Comparison of ENCODE assay signal across 8 cellular contexts in genomic region chr19:33273881-33274662, GRCh38. TPM values are rescaled to one million over a fixed set of nuclear protein-coding genes. Genes with fewer than 3 reads are reported as not detected.
DNase-seq lines count a peak whose midpoint lies in the region; ATAC-seq and FAIRE-seq lines count a peak whose summit lies in the region.

No MANE protein-coding gene starts in this region.

- no peaks in the 10 kb centered on the region for H3K36me3 ChIP-seq in small intestine (ENCODE audit: control insufficient read depth in 2 of 2, insufficient read depth in 2 of 2, low read length in 2 of 2)

- POLR2A ChIA-PET in activated CD4-positive, alpha-beta memory T cell treated with anti-CD3 and anti-CD28 coated beads, Interleukin-2, amount 10 ng/mL, durations not matched to agents 7 days and 5 days (lab: Charles Lee), result no interaction called here

- no peak overlapping the region for H3K4me3 Mint-ChIP-seq in activated CD4-positive, alpha-beta memory T cell treated with anti-CD3 and anti-CD28 coated beads, Interleukin-2, amount 10 ng/mL, durations not matched to agents 7 days and 5 days

- ATAC-seq in HG03097 (IDR thresholded peaks at IDR 0.05; ENCODE audit: low FRiP score, unreplicated experiment) (no peak), HG03457 (IDR thresholded peaks at IDR 0.05; ENCODE audit: unreplicated experiment) (no peak)

- no peaks in the 10 kb centered on the region for H3K9me3 ChIP-seq in small intestine (ENCODE audit: control insufficient read depth, low read depth)

- no peaks in the 10 kb centered on the region for H3K9me3 Mint-ChIP-seq in activated CD4-positive, alpha-beta memory T cell treated with anti-CD3 and anti-CD28 coated beads, Interleukin-2, amount 10 ng/mL, durations not matched to agents 7 days and 5 days

- peaks cover 0 to 2% of the 10 kb centered on the region in 2 donors for H3K4me1 ChIP-seq in small intestine (ENCODE audit: control insufficient read depth in 2 of 2, insufficient read depth in 1 of 2, low read depth in 1 of 2, low read length in 1 of 2)

- no peak overlapping the region for H3K4me3 ChIP-seq in small intestine (ENCODE audit: low read depth in 1 of 2, low read length in 2 of 2)

- no peaks in the 10 kb centered on the region for H3K36me3 Mint-ChIP-seq in activated CD4-positive, alpha-beta memory T cell treated with anti-CD3 and anti-CD28 coated beads, Interleukin-2, amount 10 ng/mL, durations not matched to agents 7 days and 5 days (ENCODE audit: low read depth)

- peak overlapping the region in 1 of 2 donors; percentile 67 for H3K27ac ChIP-seq in small intestine (ENCODE audit: low read depth in 1 of 2, low read length in 1 of 2)

- CTCF ChIA-PET in activated CD4-positive, alpha-beta memory T cell treated with anti-CD3 and anti-CD28 coated beads, Interleukin-2, amount 10 ng/mL, durations not matched to agents 7 days and 5 days (lab: Charles Lee), result no interaction called here

- H3K27me3 ChIP-seq in small intestine (ENCODE audit: control insufficient read depth in 2 of 2, insufficient read depth in 2 of 2, low read length in 2 of 2), result no peaks in the 10 kb centered on the region

- WGBS in small intestine, 3 donors, result 26 to 45% (median 44%) methylated on average over 16 of the region's 16 CpGs

- H3K4me1 Mint-ChIP-seq in activated CD4-positive, alpha-beta memory T cell treated with anti-CD3 and anti-CD28 coated beads, Interleukin-2, amount 10 ng/mL, durations not matched to agents 7 days and 5 days, result peaks cover 11% of the 10 kb centered on the region

- peak overlapping the region; percentile 11 for H3K27ac Mint-ChIP-seq in activated CD4-positive, alpha-beta memory T cell treated with anti-CD3 and anti-CD28 coated beads, Interleukin-2, amount 10 ng/mL, durations not matched to agents 7 days and 5 days

- DNase-seq in stimulated activated naive CD4-positive, alpha-beta T cell treated with Interleukin-2 at 50 U/mL for 16 hours (lab: John Stamatoyannopoulos, UW), result peak; percentile 33
- DNase-seq in stimulated activated naive CD4-positive, alpha-beta T cell (lab: John Stamatoyannopoulos, UW), result no peak
- DNase-seq in activated CD4-positive, alpha-beta memory T cell treated with anti-CD3 and anti-CD28 coated beads, Interleukin-2, amount 10 ng/mL, durations not matched to agents 7 days and 5 days, result peak; percentile 46
- peak; percentile 8 for DNase-seq in foreskin melanocyte
- peak; percentile 81 for DNase-seq in small intestine
- no peak for DNase-seq in NCI-H82 treated with DMSO at 0.1 percent for 48 hours (lab: John Stamatoyannopoulos, UW; ENCODE audit: unreplicated experiment)

- peaks cover 2% of the 10 kb centered on the region for H3K27me3 Mint-ChIP-seq in activated CD4-positive, alpha-beta memory T cell treated with anti-CD3 and anti-CD28 coated beads, Interleukin-2, amount 10 ng/mL, durations not matched to agents 7 days and 5 days

- FAIRE-seq in small intestine (lab: Jason Lieb, UNC), result no peak

RNA-seq across cellular contexts. Expression of gene CEBPA, which starts 28.3 kb away (rescaled TPM):
- total RNA-seq in activated CD4-positive, alpha-beta memory T cell treated with anti-CD3 and anti-CD28 coated beads, Interleukin-2, amount 10 ng/mL, durations not matched to agents 7 days and 5 days, result under 1 TPM; 0.18 to 0.20 TPM
- polyA plus RNA-seq in small intestine, result 10 to 100 TPM; 31.0 to 69.3 (median 47.0) TPM

RNA-seq across cellular contexts. Expression of gene SLC7A10, which starts 48.4 kb away (rescaled TPM):
- not detected for total RNA-seq in activated CD4-positive, alpha-beta memory T cell treated with anti-CD3 and anti-CD28 coated beads, Interleukin-2, amount 10 ng/mL, durations not matched to agents 7 days and 5 days
- 1 to 10 TPM in 1 of 3 donors, not detected in 2; 1.4 TPM for polyA plus RNA-seq in small intestine

Comparison
In these comparisons a context has a peak if more than half of its experiments do, and no peak if none do; other contexts are left out.
1. DNase-seq: peak in stimulated activated naive CD4-positive, alpha-beta T cell treated with Interleukin-2 at 50 U/mL for 16 hours (single experiment), activated CD4-positive, alpha-beta memory T cell treated with anti-CD3 and anti-CD28 coated beads, Interleukin-2, amount 10 ng/mL, durations not matched to agents 7 days and 5 days (single experiment), foreskin melanocyte (single experiment) and small intestine (single experiment); none in stimulated activated naive CD4-positive, alpha-beta T cell (0 of 6) and NCI-H82 treated with DMSO at 0.1 percent for 48 hours (single experiment).